In genomic region chr22:39518124-39518786, GRCh38 we compare ENCODE assay signal across 1 cellular context.
TF ChIP-seq lines count a peak whose summit lies in the region.

No MANE protein-coding gene starts in this region.

TF ChIP-seq in SK-N-SH, 30 proteins besides CTCF, POLR2A, EP300 and RAD21 (continued from another document):
- TF ChIP-seq TAF1 (IDR thresholded peaks at IDR 0.05; ENCODE audit: borderline replicate concordance, low read depth, low read length) (no peak), TCF12 (IDR thresholded peaks at IDR 0.05) (no peak), RFX5 (IDR thresholded peaks at IDR 0.05; ENCODE audit: low read length) (no peak), RCOR1 (IDR thresholded peaks at IDR 0.05; ENCODE audit: low read length) (no peak), REST (IDR thresholded peaks at IDR 0.05; ENCODE audit: low read depth, low read length) (no peak)
TF ChIP-seq in SK-N-SH: peak in this region for 0.
